ENCODE assay signal across 2 cellular contexts in the genomic region with DNA sequence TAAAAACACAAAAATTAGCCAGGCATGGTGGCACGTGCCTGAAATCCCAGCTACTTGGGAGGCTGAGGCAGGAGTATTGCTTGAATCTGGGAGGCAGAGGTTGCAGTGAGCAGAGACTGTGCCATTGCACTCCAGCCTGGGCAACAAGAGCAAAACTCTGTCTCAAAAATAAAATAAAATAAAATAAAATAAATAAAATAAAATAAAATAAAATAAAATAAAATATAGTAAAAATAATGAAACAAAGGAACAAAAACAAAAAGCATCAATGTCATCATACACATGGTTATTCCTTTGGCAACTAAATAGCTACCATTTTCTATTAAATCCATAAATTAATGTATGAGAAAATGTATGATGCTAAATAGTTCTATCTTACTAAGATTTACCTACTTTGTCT.
DNase-seq lines count a peak whose midpoint lies in the region; ATAC-seq and TF ChIP-seq lines count a peak whose summit lies in the region.
"Not testable (repeated sequence)": the region's sequence is repeated elsewhere in the genome, so short reads cannot be mapped to it uniquely, and the experiment has no call there.

No MANE protein-coding gene starts in this region.

- H3K9ac ChIP-seq in Karpas-422 (ENCODE audit: low read length): not testable (repeated sequence)

- H3K9me3 Mint-ChIP-seq in WTC11: peaks cover 33% of the 10 kb centered on the region

- peaks cover 10% of the 10 kb centered on the region; the same call in 1 of the 2 replicates for H3K36me3 Mint-ChIP-seq in WTC11

- not testable (repeated sequence) for H3K27ac Mint-ChIP-seq in WTC11

- not testable (repeated sequence) for H3K79me2 ChIP-seq in Karpas-422 (ENCODE audit: low read length)

- peaks cover 41% of the 10 kb centered on the region for H3K4me1 ChIP-seq in Karpas-422 (ENCODE audit: low read length)

- H3K4me3 Mint-ChIP-seq in WTC11: not testable (repeated sequence)

- not testable (repeated sequence) for H3K27me3 Mint-ChIP-seq in WTC11 (ENCODE audit: low read depth)

- H3K27ac ChIP-seq in Karpas-422 (ENCODE audit: low read length): peak overlapping the region; percentile 83; the same call in 1 of the 2 replicates

- CTCF ChIA-PET in WTC11 (lab: Charles Lee): not testable (repeated sequence)

- H3K36me3 ChIP-seq in Karpas-422 (ENCODE audit: insufficient read depth, low read length): not testable (repeated sequence)

- H3K4me3 ChIP-seq in Karpas-422 (ENCODE audit: low read length): not testable (repeated sequence)

- ATAC-seq in WTC11: not testable (repeated sequence)

- not testable (repeated sequence) for H3K9me2 ChIP-seq in Karpas-422 (replicated peaks; ENCODE audit: insufficient read depth, low read length)

- not testable (repeated sequence) for H3K4me1 Mint-ChIP-seq in WTC11

- not testable (repeated sequence) for H3K27me3 ChIP-seq in Karpas-422 (ENCODE audit: low read length)

- H4K20me1 ChIP-seq in Karpas-422 (ENCODE audit: insufficient read depth, low read depth, low read length): not testable (repeated sequence)

- not testable (repeated sequence) for H3K9me3 ChIP-seq in Karpas-422 (ENCODE audit: low read length)

- H2AFZ ChIP-seq in Karpas-422 (ENCODE audit: low read length): not testable (repeated sequence)

- not testable (repeated sequence) for DNase-seq in Karpas-422; WTC11 (ENCODE audit: low spot score)

- TF ChIP-seq CTCF in WTC11 (IDR thresholded peaks at IDR 0.05): not testable (repeated sequence)

- not testable (repeated sequence) for H3K4me2 ChIP-seq in Karpas-422 (ENCODE audit: low read depth, low read length, poor library complexity, severe bottlenecking)

- POLR2A ChIA-PET in WTC11 (lab: Charles Lee): not testable (repeated sequence)

TF ChIP-seq in WTC11, 78 proteins besides CTCF, POLR2A, EP300 and RAD21:
- TF ChIP-seq HMGA2 (CRISPR knock-in tag; IDR thresholded peaks at IDR 0.05): peak; percentile 94
